In genomic region chr13:98254541-98254940, GRCh38 we compare ENCODE assay signal across 17 cellular contexts.
DNase-seq lines count a peak whose midpoint lies in the region; ATAC-seq and TF ChIP-seq lines count a peak whose summit lies in the region.
"Had no signal": no experiment of that assay in that cellular context is flagged by ENCODE, and none has a peak within 500 bp of the region (broad histone marks: within the 10 kb centered on the region; RNA-seq: fewer than 3 reads in every experiment).

No MANE protein-coding gene starts in this region.

- H3K4me3 Mint-ChIP-seq in CD4-positive, alpha-beta T cell, result no peak overlapping the region
- H3K4me3 Mint-ChIP-seq: activated CD4-positive, alpha-beta T cell treated with anti-CD3 and anti-CD28 coated beads, Interleukin-2, amount 10 ng/mL, durations not matched to agents 7 days and 5 days; activated naive CD4-positive, alpha-beta T cell treated with anti-CD3 and anti-CD28 coated beads for 36 hours; CD8-positive, alpha-beta memory T cell; stimulated activated effector memory CD8-positive, alpha-beta T cell treated with anti-CD3 and anti-CD28 coated beads, Interleukin-12 subunit alpha, Interleukin-12 subunit beta, amount 100 ng/mL, for 72 hours had no signal

- H3K27ac ChIP-seq in CD4-positive, alpha-beta T cell (ENCODE audit: low read depth, low read length), result no peak overlapping the region
- H3K27ac ChIP-seq: foreskin keratinocyte, parathyroid adenoma, tibial artery had no signal

- no peak overlapping the region for H3K4me3 ChIP-seq in astrocyte of the cerebellum (ENCODE audit: low read depth, low read length)
- no peak overlapping the region for H3K4me3 ChIP-seq in foreskin fibroblast (ENCODE audit: low read depth in 1 of 2, low read length in 2 of 2)
- H3K4me3 ChIP-seq: tibial artery had no signal

- H3K27ac Mint-ChIP-seq in CD4-positive, alpha-beta T cell, result no peak overlapping the region
- H3K27ac Mint-ChIP-seq: activated CD4-positive, alpha-beta T cell treated with anti-CD3 and anti-CD28 coated beads, Interleukin-2, amount 10 ng/mL, durations not matched to agents 7 days and 5 days; activated naive CD4-positive, alpha-beta T cell treated with anti-CD3 and anti-CD28 coated beads for 36 hours; CD8-positive, alpha-beta memory T cell; stimulated activated effector memory CD8-positive, alpha-beta T cell treated with anti-CD3 and anti-CD28 coated beads, Interleukin-12 subunit alpha, Interleukin-12 subunit beta, amount 100 ng/mL, for 72 hours had no signal

- peaks cover 4% of the 10 kb centered on the region for H3K27me3 Mint-ChIP-seq in CD4-positive, alpha-beta T cell

- CTCF ChIA-PET in CD4-positive, alpha-beta T cell (lab: Charles Lee), result no interaction called here

- ATAC-seq in CD4-positive, alpha-beta T cell (ENCODE audit: poor library complexity), result no peak
- no peak for ATAC-seq in HG03139 (IDR thresholded peaks at IDR 0.05; ENCODE audit: unreplicated experiment)
- ATAC-seq: foreskin keratinocyte; stimulated activated effector memory CD8-positive, alpha-beta T cell treated with anti-CD3 and anti-CD28 coated beads, Interleukin-12 subunit alpha, Interleukin-12 subunit beta, amount 100 ng/mL, for 72 hours had no signal

- H3K36me3 Mint-ChIP-seq in CD4-positive, alpha-beta T cell (ENCODE audit: low read depth), result no peaks in the 10 kb centered on the region
- H3K36me3 Mint-ChIP-seq: CD8-positive, alpha-beta memory T cell; stimulated activated effector memory CD8-positive, alpha-beta T cell treated with anti-CD3 and anti-CD28 coated beads, Interleukin-12 subunit alpha, Interleukin-12 subunit beta, amount 100 ng/mL, for 72 hours had no signal

- no peaks in the 10 kb centered on the region for H3K9me3 Mint-ChIP-seq in CD4-positive, alpha-beta T cell
- H3K9me3 Mint-ChIP-seq: activated CD4-positive, alpha-beta T cell treated with anti-CD3 and anti-CD28 coated beads, Interleukin-2, amount 10 ng/mL, durations not matched to agents 7 days and 5 days; activated naive CD4-positive, alpha-beta T cell treated with anti-CD3 and anti-CD28 coated beads for 36 hours; CD8-positive, alpha-beta memory T cell; stimulated activated effector memory CD8-positive, alpha-beta T cell treated with anti-CD3 and anti-CD28 coated beads, Interleukin-12 subunit alpha, Interleukin-12 subunit beta, amount 100 ng/mL, for 72 hours had no signal

- TF ChIP-seq CTCF in astrocyte of the cerebellum (IDR thresholded peaks at IDR 0.05; ENCODE audit: low read depth, low read length, missing control alignments) (no peak), foreskin fibroblast (IDR thresholded peaks at IDR 0.05; ENCODE audit: low read depth, low read length) (no peak)
- TF ChIP-seq CTCF in CD4-positive, alpha-beta T cell (IDR thresholded peaks at IDR 0.05), result no peak

- no peaks in the 10 kb centered on the region for H3K4me1 Mint-ChIP-seq in CD4-positive, alpha-beta T cell (ENCODE audit: low read depth)
- H3K4me1 Mint-ChIP-seq: activated CD4-positive, alpha-beta T cell treated with anti-CD3 and anti-CD28 coated beads, Interleukin-2, amount 10 ng/mL, durations not matched to agents 7 days and 5 days; CD8-positive, alpha-beta memory T cell; stimulated activated effector memory CD8-positive, alpha-beta T cell treated with anti-CD3 and anti-CD28 coated beads, Interleukin-12 subunit alpha, Interleukin-12 subunit beta, amount 100 ng/mL, for 72 hours had no signal

- no peaks in the 10 kb centered on the region for H3K9me3 ChIP-seq in CD4-positive, alpha-beta T cell (ENCODE audit: control insufficient read depth, low read length)
- H3K9me3 ChIP-seq: tibial artery had no signal

- no peaks in the 10 kb centered on the region for H3K27me3 ChIP-seq in CD4-positive, alpha-beta T cell (ENCODE audit: control insufficient read depth, insufficient read depth, low read length)
- H3K27me3 ChIP-seq: foreskin keratinocyte, tibial artery had no signal

- intact Hi-C loops in CD4-positive, alpha-beta T cell (cut with DNase I, micrococcal nuclease), result no loop called here

- POLR2A ChIA-PET in CD4-positive, alpha-beta T cell (lab: Charles Lee), result no interaction called here

- in situ Hi-C loops in astrocyte of the cerebellum (cut with HindIII; ENCODE audit: low sequenced_read_pairs), result no loop called here

- DNase-seq in GM04504 (ENCODE audit: low read depth) (peak; percentile 71), astrocyte of the cerebellum (ENCODE audit: low read depth) (peak; percentile 39), foreskin fibroblast (peak; percentile 74 to 84), DMS53 (lab: John Stamatoyannopoulos, UW) (no peak), SHP77 (lab: John Stamatoyannopoulos, UW) (no peak)
- DNase-seq in CD4-positive, alpha-beta T cell, result no peak
- DNase-seq: activated CD4-positive, alpha-beta T cell treated with anti-CD3 and anti-CD28 coated beads, Interleukin-2, amount 10 ng/mL, durations not matched to agents 7 days and 5 days; activated naive CD4-positive, alpha-beta T cell treated with anti-CD3 and anti-CD28 coated beads for 36 hours; CD8-positive, alpha-beta memory T cell; effector CD4-positive, alpha-beta T cell; foreskin keratinocyte; NCI-H1048; OCI-M1; tibial artery had no signal

Comparison
In these comparisons a context has a peak if more than half of its experiments do, and no peak if none do; other contexts are left out.
1. DNase-seq: peak in GM04504 (single experiment), astrocyte of the cerebellum (single experiment) and foreskin fibroblast (2 of 2); none in DMS53 (single experiment), CD4-positive, alpha-beta T cell (0 of 10) and SHP77 (0 of 2).